9 cellular contexts compared by ENCODE assay signal in genomic region chr1:154609398-154610380, GRCh38. TPM values are rescaled to one million over a fixed set of nuclear protein-coding genes. Genes with fewer than 3 reads are reported as not detected.
DNase-seq lines count a peak whose midpoint lies in the region; ATAC-seq, FAIRE-seq and TF ChIP-seq lines count a peak whose summit lies in the region.
"Had no signal": no experiment of that assay in that cellular context is flagged by ENCODE, and none has a peak within 500 bp of the region (broad histone marks: within the 10 kb centered on the region; RNA-seq: fewer than 3 reads in every experiment).

No MANE protein-coding gene starts in this region.

- peaks cover 13% of the 10 kb centered on the region; the same call in 1 of the 2 replicates for H3K36me3 ChIP-seq in OCI-LY7 (ENCODE audit: insufficient read depth, low read length)
- H3K36me3 ChIP-seq in HepG2 (replicated peaks in 1 of 2; ENCODE audit: control insufficient read depth in 1 of 2, insufficient read depth in 2 of 2, low read length in 2 of 2) = 0 out of 5 replicates have a peak, but pooled peaks cover 2 to 5% of the 10 kb centered on the region in 2 experiments
- no peaks in the 10 kb centered on the region for H3K36me3 ChIP-seq in body of pancreas (replicated peaks in 1 of 2; ENCODE audit: insufficient read depth in 1 of 2, low read depth in 2 of 2)

- H3K36me3 Mint-ChIP-seq in activated naive CD4-positive, alpha-beta T cell treated with anti-CD3 and anti-CD28 coated beads, Interleukin-2, amount 10 ng/mL, durations not matched to agents 7 days and 5 days = peaks cover 30% of the 10 kb centered on the region

- H3K4me1 ChIP-seq in OCI-LY7 (ENCODE audit: insufficient read depth, low read length, poor library complexity, severe bottlenecking) = peaks cover 28% of the 10 kb centered on the region
- H3K4me1 ChIP-seq in HepG2 (ENCODE audit: insufficient read depth, low read length) = peaks cover 46% of the 10 kb centered on the region
- H3K4me1 ChIP-seq in body of pancreas = peaks cover 33% of the 10 kb centered on the region

- H3K27ac ChIP-seq in OCI-LY7 (ENCODE audit: low read depth, low read length, poor library complexity, severe bottlenecking) = peak overlapping the region; percentile 81
- peak overlapping the region; percentile 98 for H3K27ac ChIP-seq in HepG2 (ENCODE audit: extremely low read length, insufficient read depth, low read length)
- H3K27ac ChIP-seq in body of pancreas = peak overlapping the region in 1 of 4 donors; percentile 97

- in situ Hi-C loops in HepG2 (cut with HindIII; ENCODE audit: extremely low pct_ligation_motif_present, low pct_unique_long_range_greater_than_20kb) = no loop called here

- H3K4me3 Mint-ChIP-seq in activated naive CD4-positive, alpha-beta T cell treated with anti-CD3 and anti-CD28 coated beads, Interleukin-2, amount 10 ng/mL, durations not matched to agents 7 days and 5 days = peak overlapping the region; percentile 93
- peak overlapping the region; percentile 85 to 98 for H3K4me3 Mint-ChIP-seq in stimulated activated naive CD8-positive, alpha-beta T cell treated with anti-CD3 and anti-CD28 coated beads, Interleukin-15, amount 100 ng/mL, for 72 hours

- H4K20me1 ChIP-seq in OCI-LY7 (ENCODE audit: insufficient read depth, low read length) (0 out of 2 replicates have a peak, but pooled peaks cover 7% of the 10 kb centered on the region), HepG2 (ENCODE audit: insufficient read depth, low read length) (peaks cover 31% of the 10 kb centered on the region)

- CTCF ChIA-PET in OCI-LY7 (lab: Charles Lee; ENCODE audit: unreplicated experiment) = no interaction called here
- CTCF ChIA-PET in activated naive CD4-positive, alpha-beta T cell treated with anti-CD3 and anti-CD28 coated beads, Interleukin-2, amount 10 ng/mL, durations not matched to agents 7 days and 5 days (lab: Charles Lee) = interaction anchor here (0.6 to 2.5 kb wide), 6 partner anchors 14 to 1253 kb away, joined by 3 to 7 read pairs (median 4); no protein-coding TSS in a partner anchor
- CTCF ChIA-PET in HepG2 (lab: Yijun Ruan, JAX; ENCODE audit: low intra/inter-chr PET ratio, low total read pairs) = no interaction called here

- no peak for DNase-seq in GM12891 (ENCODE audit: insufficient read length, low spot score)
- peak; percentile 46 for DNase-seq in OCI-LY7 (ENCODE audit: low spot score)
- DNase-seq in activated naive CD4-positive, alpha-beta T cell treated with anti-CD3 and anti-CD28 coated beads, Interleukin-2, amount 10 ng/mL, durations not matched to agents 7 days and 5 days = peak; percentile 75
- no peak for DNase-seq in HepG2 (ENCODE audit: low spot score)
- DNase-seq in stimulated activated naive CD8-positive, alpha-beta T cell treated with anti-CD3 and anti-CD28 coated beads, Interleukin-15, amount 100 ng/mL, for 72 hours = peak; percentile 28 to 60
- DNase-seq in Right ventricle myocardium inferior (ENCODE audit: missing footprints) = no peak
- no peak for DNase-seq in body of pancreas

- H2AFZ ChIP-seq in OCI-LY7 (ENCODE audit: low read length) (peak overlapping the region; percentile 62; the same call in 1 of the 2 replicates), HepG2 (ENCODE audit: low read length) (no peak overlapping the region)

- H3K4me3 ChIP-seq in OCI-LY7 (ENCODE audit: low read depth, low read length, poor library complexity, severe bottlenecking) = peak overlapping the region; percentile 81
- peak overlapping the region in 2 of 3 experiments; percentile 59 to 87; a peak in 4 of 6 replicates for H3K4me3 ChIP-seq in HepG2 (replicated peaks in 1 of 3; ENCODE audit: insufficient read depth in 1 of 3, low read depth in 2 of 3, low read length in 3 of 3)
- no peak overlapping the region for H3K4me3 ChIP-seq in body of pancreas

- no peaks in the 10 kb centered on the region for H3K9me3 Mint-ChIP-seq in activated naive CD4-positive, alpha-beta T cell treated with anti-CD3 and anti-CD28 coated beads, Interleukin-2, amount 10 ng/mL, durations not matched to agents 7 days and 5 days
- no peaks in the 10 kb centered on the region for H3K9me3 Mint-ChIP-seq in stimulated activated naive CD8-positive, alpha-beta T cell treated with anti-CD3 and anti-CD28 coated beads, Interleukin-15, amount 100 ng/mL, for 72 hours

- intact Hi-C loops in OCI-LY7 (cut with micrococcal nuclease; ENCODE audit: unreplicated experiment) (loop anchor here (1.0 to 5.0 kb wide), 4 partner anchors 18 to 453 kb away; partner anchors contain the start of genes EFNA4 and UBE2Q1), HepG2 (cut with micrococcal nuclease; ENCODE audit: unreplicated experiment) (loop anchor here (5.0 kb wide), 1 partner anchor 52 kb away; the partner anchor contains the start of gene UBE2Q1), Right ventricle myocardium inferior (cut with DNase I) (loop anchor here (2.0 kb wide), 1 partner anchor 17 kb away; no protein-coding TSS in a partner anchor), body of pancreas (cut with DNase I) (no loop called here)

- H3K27me3 Mint-ChIP-seq in activated naive CD4-positive, alpha-beta T cell treated with anti-CD3 and anti-CD28 coated beads, Interleukin-2, amount 10 ng/mL, durations not matched to agents 7 days and 5 days = no peaks in the 10 kb centered on the region
- no peaks in the 10 kb centered on the region for H3K27me3 Mint-ChIP-seq in stimulated activated naive CD8-positive, alpha-beta T cell treated with anti-CD3 and anti-CD28 coated beads, Interleukin-15, amount 100 ng/mL, for 72 hours

- ATAC-seq in HepG2 = no peak
- peak; percentile 62 for ATAC-seq in stimulated activated naive CD8-positive, alpha-beta T cell treated with anti-CD3 and anti-CD28 coated beads, Interleukin-15, amount 100 ng/mL, for 72 hours
- no peak for ATAC-seq in GM21526 (IDR thresholded peaks at IDR 0.05; ENCODE audit: low FRiP score, unreplicated experiment)
- ATAC-seq in Right ventricle myocardium inferior = no peak
- no peak for ATAC-seq in body of pancreas

- TF ChIP-seq POLR2A in GM12891 (IDR thresholded peaks at IDR 0.05; ENCODE audit: low read depth, low read length) (no peak), HepG2 (IDR thresholded peaks at IDR 0.05; ENCODE audit: insufficient read depth in 1 of 2, low read depth in 2 of 2, low read length in 2 of 2) (no peak), body of pancreas (IDR thresholded peaks at IDR 0.05) (no peak)

- 80% methylated on average over 12 of the region's 12 CpGs for WGBS in HepG2 (ENCODE audit: low lambda C conversion rate)
- 62 to 79% methylated on average over 12 of the region's 12 CpGs for WGBS in body of pancreas, 2 donors

- BruUV-seq in OCI-LY7 (replicated peaks; lab: Mats Ljungman, UMichigan) (no TSS peak), HepG2 (replicated peaks; lab: Mats Ljungman, UMichigan) (no TSS peak)

- peak overlapping the region; percentile 96 for H3K27ac Mint-ChIP-seq in activated naive CD4-positive, alpha-beta T cell treated with anti-CD3 and anti-CD28 coated beads, Interleukin-2, amount 10 ng/mL, durations not matched to agents 7 days and 5 days
- H3K27ac Mint-ChIP-seq in stimulated activated naive CD8-positive, alpha-beta T cell treated with anti-CD3 and anti-CD28 coated beads, Interleukin-15, amount 100 ng/mL, for 72 hours = peak overlapping the region; percentile 90 to 99

- H3K9me2 ChIP-seq in OCI-LY7 (ENCODE audit: insufficient read depth, low read length) = no peaks in the 10 kb centered on the region

- TF ChIP-seq CTCF in OCI-LY7 (conservative IDR thresholded peaks at IDR 0.05; ENCODE audit: low read length) = no peak
- no peak for TF ChIP-seq CTCF in HepG2 (CRISPR knock-in tag; IDR thresholded peaks at IDR 0.05)
- no peak for TF ChIP-seq CTCF in body of pancreas (IDR thresholded peaks at IDR 0.05)

- peak overlapping the region; percentile 100 for H3K4me2 ChIP-seq in OCI-LY7 (ENCODE audit: low read length)
- H3K4me2 ChIP-seq in HepG2 (ENCODE audit: low read depth, low read length) = peak overlapping the region; percentile 73

- TF ChIP-seq EP300 in HepG2 (IDR thresholded peaks at IDR 0.05; ENCODE audit: low read depth in 2 of 2, low read length in 2 of 2) (no peak), HepG2 (CRISPR knock-in tag; IDR thresholded peaks at IDR 0.05; ENCODE audit: borderline replicate concordance) (no peak)

- POLR2A ChIA-PET in OCI-LY7 (lab: Charles Lee) = interaction anchor here (1.0 to 2.0 kb wide), 3 partner anchors 10 to 47 kb away, joined by 4 to 14 read pairs (median 6); no protein-coding TSS in a partner anchor
- POLR2A ChIA-PET in HepG2 (lab: Yijun Ruan, JAX) = interaction anchor here (1.2 kb wide), 1 partner anchor 50 kb away, joined by 5 read pairs; no protein-coding TSS in a partner anchor

- H3K9me3 ChIP-seq in OCI-LY7 (ENCODE audit: low read length) = no peaks in the 10 kb centered on the region
- no peaks in the 10 kb centered on the region for H3K9me3 ChIP-seq in HepG2 (ENCODE audit: low read length)
- H3K9me3 ChIP-seq in body of pancreas = no peaks in the 10 kb centered on the region

- H3K79me2 ChIP-seq in OCI-LY7 (ENCODE audit: insufficient read depth, low read depth, low read length) (peaks cover 83% of the 10 kb centered on the region), HepG2 (ENCODE audit: insufficient read depth, low read length) (peaks cover 85% of the 10 kb centered on the region)

- H3K4me1 Mint-ChIP-seq in activated naive CD4-positive, alpha-beta T cell treated with anti-CD3 and anti-CD28 coated beads, Interleukin-2, amount 10 ng/mL, durations not matched to agents 7 days and 5 days = peaks cover 69% of the 10 kb centered on the region
- H3K4me1 Mint-ChIP-seq in stimulated activated naive CD8-positive, alpha-beta T cell treated with anti-CD3 and anti-CD28 coated beads, Interleukin-15, amount 100 ng/mL, for 72 hours = peaks cover 81% of the 10 kb centered on the region

- H3K9ac ChIP-seq in HepG2 (ENCODE audit: insufficient read depth, low read depth, low read length) = peak overlapping the region; percentile 97; the same call in 1 of the 2 replicates

- FAIRE-seq in GM12891 (lab: Jason Lieb, UNC) (peak; percentile 74), HepG2 (lab: Jason Lieb, UNC) (no peak)
- FAIRE-seq: TTC549 had no signal

- no peak for TF ChIP-seq RAD21 in HepG2 (CRISPR knock-in tag; IDR thresholded peaks at IDR 0.05)

- H3K27me3 ChIP-seq in HepG2 (ENCODE audit: control insufficient read depth in 1 of 2, insufficient read depth in 2 of 2, low read length in 2 of 2) = no peaks in the 10 kb centered on the region; a peak in 1 of 5 replicates
- no peaks in the 10 kb centered on the region for H3K27me3 ChIP-seq in body of pancreas

RNA-seq across cellular contexts. Expression of gene ADAR, which starts 1.7 kb away (rescaled TPM):
- polyA plus RNA-seq in GM12891 (2012; ENCODE audit: low read depth, missing spikeins) = 99.8 TPM
- 87.8 and 90.2 TPM in 2 replicates for total RNA-seq in OCI-LY7 (2014; rRNA removed; shearing (Covaris generic))
- total RNA-seq in OCI-LY7 (2022) (136 and 139 TPM in 2 replicates), HepG2 (2016; rRNA removed; fragmentation: Illumina TruSeq; extraction: Trizol) (70.8 and 94.6 TPM in 2 replicates), Right ventricle myocardium inferior (52.8 TPM), body of pancreas (100 to 1,000 TPM in 1 of 2 donors, 10 to 100 TPM in 1; 54.0 to 103 TPM)
- total RNA-seq in HepG2 (2016; cell fraction: cytosol; rRNA removed; fragmentation: Illumina TruSeq; extraction: Trizol; ENCODE audit: low read depth) = 9.0 and 11.2 TPM in 2 replicates
- 68.0 and 86.8 TPM in 2 replicates for total RNA-seq in HepG2 (2016; cell fraction: insoluble cytoplasmic fraction; rRNA removed; fragmentation: Illumina TruSeq; extraction: Trizol)
- total RNA-seq in HepG2 (2016; cell fraction: membrane; rRNA removed; fragmentation: Illumina TruSeq; extraction: Trizol) = 39.0 and 39.7 TPM in 2 replicates
- total RNA-seq in HepG2 (2016; cell fraction: nucleus; rRNA removed; fragmentation: Illumina TruSeq; extraction: Trizol) = 58.4 and 70.1 TPM in 2 replicates
- polyA plus RNA-seq in HepG2 (2011; rRNA removed) = 78.6 and 86.2 TPM in 2 replicates
- 50.2 and 58.9 TPM in 2 replicates for polyA plus RNA-seq in HepG2 (2011; cell fraction: cytosol; rRNA removed)
- polyA plus RNA-seq in HepG2 (2011; cell fraction: nucleus; rRNA removed) = 99.9 and 117 TPM in 2 replicates
- 46.2 and 48.4 TPM in 2 replicates for polyA plus RNA-seq in HepG2 (2012)
- polyA plus RNA-seq in HepG2 (2016; cell fraction: cytosol; fragmentation: Illumina TruSeq; extraction: Trizol; ENCODE audit: low read depth) = 2.9 and 3.4 TPM in 2 replicates
- 65.0 and 73.2 TPM in 2 replicates for polyA plus RNA-seq in HepG2 (2016; cell fraction: insoluble cytoplasmic fraction; fragmentation: Illumina TruSeq; extraction: Trizol; ENCODE audit: low read depth)
- 14.8 and 16.7 TPM in 2 replicates for polyA plus RNA-seq in HepG2 (2016; cell fraction: membrane; fragmentation: Illumina TruSeq; extraction: Trizol; ENCODE audit: low read depth)
- 73.4 and 80.3 TPM in 2 replicates for polyA plus RNA-seq in HepG2 (2016; cell fraction: nucleus; fragmentation: Illumina TruSeq; extraction: Trizol; ENCODE audit: insufficient read depth, low read depth)
- 183 and 405 TPM in 2 replicates for polyA minus RNA-seq in HepG2 (2011; rRNA and poly(A)+ RNA removed; ENCODE audit: low replicate concordance)
- 60.8 and 69.1 TPM in 2 replicates for polyA minus RNA-seq in HepG2 (2011; cell fraction: cytosol; rRNA and poly(A)+ RNA removed)
- polyA minus RNA-seq in HepG2 (2011; cell fraction: nucleus; rRNA and poly(A)+ RNA removed) = 94.0 and 140 TPM in 2 replicates

RNA-seq across cellular contexts. Expression of gene CHRNB2, which starts 42.1 kb away (rescaled TPM):
- polyA plus RNA-seq in GM12891 (2012; ENCODE audit: low read depth, missing spikeins) = 0.05 TPM
- total RNA-seq in OCI-LY7 (2014; rRNA removed; shearing (Covaris generic)) = 0.13 and 0.33 TPM in 2 replicates
- total RNA-seq in OCI-LY7 (2022) (0.42 and 0.55 TPM in 2 replicates), HepG2 (2016; rRNA removed; fragmentation: Illumina TruSeq; extraction: Trizol) (0.07 TPM in 1 of 2 replicates, not detected in the other), Right ventricle myocardium inferior (not detected), body of pancreas (1 to 10 TPM in 1 of 2 donors, under 1 TPM in 1; 0.52 to 7.6 TPM)
- total RNA-seq in HepG2 (2016; cell fraction: cytosol; rRNA removed; fragmentation: Illumina TruSeq; extraction: Trizol; ENCODE audit: low read depth) = not detected in 2 replicates
- 0.06 TPM in 1 of 2 replicates, not detected in the other for total RNA-seq in HepG2 (2016; cell fraction: insoluble cytoplasmic fraction; rRNA removed; fragmentation: Illumina TruSeq; extraction: Trizol)
- total RNA-seq in HepG2 (2016; cell fraction: membrane; rRNA removed; fragmentation: Illumina TruSeq; extraction: Trizol) = not detected in 2 replicates
- total RNA-seq in HepG2 (2016; cell fraction: nucleus; rRNA removed; fragmentation: Illumina TruSeq; extraction: Trizol) = 0.19 TPM in 1 of 2 replicates, not detected in the other
- polyA plus RNA-seq in HepG2 (2011; rRNA removed) = 0.03 and 0.07 TPM in 2 replicates
- 0.01 TPM in 1 of 2 replicates, not detected in the other for polyA plus RNA-seq in HepG2 (2011; cell fraction: cytosol; rRNA removed)
- 0.07 and 0.18 TPM in 2 replicates for polyA plus RNA-seq in HepG2 (2011; cell fraction: nucleus; rRNA removed)
- 0.04 and 0.07 TPM in 2 replicates for polyA plus RNA-seq in HepG2 (2012)
- not detected in 2 replicates for polyA plus RNA-seq in HepG2 (2016; cell fraction: cytosol; fragmentation: Illumina TruSeq; extraction: Trizol; ENCODE audit: low read depth)
- not detected in 2 replicates for polyA plus RNA-seq in HepG2 (2016; cell fraction: insoluble cytoplasmic fraction; fragmentation: Illumina TruSeq; extraction: Trizol; ENCODE audit: low read depth)
- not detected in 2 replicates for polyA plus RNA-seq in HepG2 (2016; cell fraction: membrane; fragmentation: Illumina TruSeq; extraction: Trizol; ENCODE audit: low read depth)
- 0.26 TPM in 1 of 2 replicates, not detected in the other for polyA plus RNA-seq in HepG2 (2016; cell fraction: nucleus; fragmentation: Illumina TruSeq; extraction: Trizol; ENCODE audit: insufficient read depth, low read depth)
- 0.21 and 0.24 TPM in 2 replicates for polyA minus RNA-seq in HepG2 (2011; rRNA and poly(A)+ RNA removed; ENCODE audit: low replicate concordance)
- polyA minus RNA-seq in HepG2 (2011; cell fraction: cytosol; rRNA and poly(A)+ RNA removed) = not detected in 2 replicates
- 0.12 and 0.13 TPM in 2 replicates for polyA minus RNA-seq in HepG2 (2011; cell fraction: nucleus; rRNA and poly(A)+ RNA removed)

RNA-seq across cellular contexts. Expression of gene UBE2Q1, which starts 51.2 kb away (rescaled TPM):
- 49.0 TPM for polyA plus RNA-seq in GM12891 (2012; ENCODE audit: low read depth, missing spikeins)
- 34.6 and 54.0 TPM in 2 replicates for total RNA-seq in OCI-LY7 (2014; rRNA removed; shearing (Covaris generic))
- total RNA-seq in OCI-LY7 (2022) (84.5 and 93.7 TPM in 2 replicates), HepG2 (2016; rRNA removed; fragmentation: Illumina TruSeq; extraction: Trizol) (37.9 and 41.7 TPM in 2 replicates), Right ventricle myocardium inferior (53.2 TPM), body of pancreas (10 to 100 TPM; 19.8 to 25.7 TPM)
- total RNA-seq in HepG2 (2016; cell fraction: cytosol; rRNA removed; fragmentation: Illumina TruSeq; extraction: Trizol; ENCODE audit: low read depth) = 25.3 and 28.6 TPM in 2 replicates
- 30.4 and 39.8 TPM in 2 replicates for total RNA-seq in HepG2 (2016; cell fraction: insoluble cytoplasmic fraction; rRNA removed; fragmentation: Illumina TruSeq; extraction: Trizol)
- total RNA-seq in HepG2 (2016; cell fraction: membrane; rRNA removed; fragmentation: Illumina TruSeq; extraction: Trizol) = 62.1 and 67.2 TPM in 2 replicates
- total RNA-seq in HepG2 (2016; cell fraction: nucleus; rRNA removed; fragmentation: Illumina TruSeq; extraction: Trizol) = 22.1 and 39.3 TPM in 2 replicates
- 11.7 and 12.0 TPM in 2 replicates for polyA plus RNA-seq in HepG2 (2011; rRNA removed)
- 8.0 and 9.6 TPM in 2 replicates for polyA plus RNA-seq in HepG2 (2011; cell fraction: cytosol; rRNA removed)
- 14.6 and 16.1 TPM in 2 replicates for polyA plus RNA-seq in HepG2 (2011; cell fraction: nucleus; rRNA removed)
- polyA plus RNA-seq in HepG2 (2012) = 38.7 and 55.5 TPM in 2 replicates
- 54.7 and 56.1 TPM in 2 replicates for polyA plus RNA-seq in HepG2 (2016; cell fraction: cytosol; fragmentation: Illumina TruSeq; extraction: Trizol; ENCODE audit: low read depth)
- 55.4 and 68.5 TPM in 2 replicates for polyA plus RNA-seq in HepG2 (2016; cell fraction: insoluble cytoplasmic fraction; fragmentation: Illumina TruSeq; extraction: Trizol; ENCODE audit: low read depth)
- 93.4 and 96.6 TPM in 2 replicates for polyA plus RNA-seq in HepG2 (2016; cell fraction: membrane; fragmentation: Illumina TruSeq; extraction: Trizol; ENCODE audit: low read depth)
- polyA plus RNA-seq in HepG2 (2016; cell fraction: nucleus; fragmentation: Illumina TruSeq; extraction: Trizol; ENCODE audit: insufficient read depth, low read depth) = 82.9 and 88.0 TPM in 2 replicates
- polyA minus RNA-seq in HepG2 (2011; rRNA and poly(A)+ RNA removed; ENCODE audit: low replicate concordance) = 7.3 and 19.3 TPM in 2 replicates
- polyA minus RNA-seq in HepG2 (2011; cell fraction: cytosol; rRNA and poly(A)+ RNA removed) = 8.6 and 10.4 TPM in 2 replicates
- 10.8 and 15.2 TPM in 2 replicates for polyA minus RNA-seq in HepG2 (2011; cell fraction: nucleus; rRNA and poly(A)+ RNA removed)

Comparison
In these comparisons a context has a peak if more than half of its experiments do, and no peak if none do; other contexts are left out.
1. DNase-seq: peak in OCI-LY7 (single experiment), activated naive CD4-positive, alpha-beta T cell treated with anti-CD3 and anti-CD28 coated beads, Interleukin-2, amount 10 ng/mL, durations not matched to agents 7 days and 5 days (single experiment) and stimulated activated naive CD8-positive, alpha-beta T cell treated with anti-CD3 and anti-CD28 coated beads, Interleukin-15, amount 100 ng/mL, for 72 hours (2 of 2); none in GM12891 (single experiment), HepG2 (single experiment), Right ventricle myocardium inferior (single experiment) and body of pancreas (0 of 4).
2. H3K4me3 ChIP-seq: peak in OCI-LY7 (single experiment) and HepG2 (2 of 3); none in body of pancreas (0 of 2).